8 cellular contexts compared by ENCODE assay signal in the genomic region with DNA sequence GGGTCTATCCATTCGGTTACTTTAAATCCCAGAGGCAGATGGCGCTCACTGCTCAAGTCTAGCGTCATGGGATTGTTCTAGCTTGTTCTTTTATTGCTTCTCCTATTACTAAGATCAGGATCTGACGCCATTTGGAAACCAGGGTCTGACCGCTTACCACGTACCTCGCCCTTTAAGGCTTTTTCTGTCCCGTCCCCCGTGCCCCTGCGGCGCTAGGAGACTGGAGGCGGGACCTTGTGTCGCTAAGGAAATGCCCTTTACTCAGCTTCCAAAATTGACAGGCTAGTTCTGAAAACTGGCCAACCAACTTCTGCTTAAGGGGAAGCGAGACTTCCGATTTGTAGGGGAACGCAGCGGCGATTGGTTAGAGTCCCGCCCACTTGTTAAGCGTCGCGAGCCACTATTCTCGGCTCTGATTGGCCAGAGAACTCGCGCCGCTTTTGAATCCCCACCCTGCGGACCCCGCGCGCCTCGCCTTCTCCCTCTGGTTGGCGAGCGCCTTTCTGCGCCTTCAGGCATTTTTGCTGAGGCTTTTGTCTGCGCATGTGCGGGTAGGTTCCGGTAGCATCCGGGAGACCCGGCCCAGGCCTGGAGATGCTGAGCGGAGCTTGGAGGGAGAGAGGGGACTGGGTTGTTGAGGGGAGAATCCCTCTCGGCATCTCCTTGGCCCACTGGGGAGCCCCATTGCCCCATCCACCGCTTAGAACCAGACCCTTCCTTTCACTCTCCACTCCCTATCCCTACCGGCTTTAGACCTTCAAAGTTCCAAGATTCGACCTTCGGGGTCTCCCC.
DNase-seq lines count a peak whose midpoint lies in the region; ATAC-seq and TF ChIP-seq lines count a peak whose summit lies in the region.

No MANE protein-coding gene starts in this region.

- peak overlapping the region; percentile 84 to 88 for H3K4me3 Mint-ChIP-seq in effector memory CD8-positive, alpha-beta T cell
- peak overlapping the region; percentile 92 for H3K4me3 Mint-ChIP-seq in memory B cell

- DNase-seq in AG10803 (ENCODE audit: low read depth) (peak; percentile 99), memory B cell (ENCODE audit: low spot score in 2 of 2) (peak; percentile 75 to 84)
- DNase-seq in NK-92 treated with Interleukin-12 subunit alpha and Interleukin-12 subunit beta, amount 100 ng/mL, for 24 hours (lab: John Stamatoyannopoulos, UW): peak; percentile 99
- DNase-seq in activated CD8-positive, alpha-beta memory T cell treated with anti-CD3 and anti-CD28 coated beads for 4 hours (ENCODE audit: low read depth in 2 of 2): peak; percentile 70 to 83
- peak; percentile 83 to 84 (median 84) for DNase-seq in effector memory CD8-positive, alpha-beta T cell
- peak; percentile 81 for DNase-seq in stimulated activated CD8-positive, alpha-beta memory T cell treated with anti-CD3 and anti-CD28 coated beads, Interleukin-12 subunit alpha, Interleukin-12 subunit beta, amount 100 ng/mL, for 1 hour (ENCODE audit: low read depth)

- H3K9me3 Mint-ChIP-seq in effector memory CD8-positive, alpha-beta T cell: no peaks in the 10 kb centered on the region
- no peaks in the 10 kb centered on the region for H3K9me3 Mint-ChIP-seq in memory B cell

- H3K36me3 Mint-ChIP-seq in effector memory CD8-positive, alpha-beta T cell (ENCODE audit: insufficient read depth): peaks cover 25% of the 10 kb centered on the region
- H3K36me3 Mint-ChIP-seq in memory B cell: no peaks in the 10 kb centered on the region

- H3K27ac Mint-ChIP-seq in effector memory CD8-positive, alpha-beta T cell: peak overlapping the region; percentile 89 to 90
- peak overlapping the region; percentile 43 for H3K27ac Mint-ChIP-seq in memory B cell

- no peaks in the 10 kb centered on the region for H3K27me3 Mint-ChIP-seq in effector memory CD8-positive, alpha-beta T cell
- H3K27me3 Mint-ChIP-seq in memory B cell: peaks cover 2% of the 10 kb centered on the region

- TF ChIP-seq CTCF in AG10803 (conservative IDR thresholded peaks at IDR 0.05; ENCODE audit: low read length): no peak

- H3K4me1 Mint-ChIP-seq in effector memory CD8-positive, alpha-beta T cell (ENCODE audit: low read depth in 2 of 2): peaks cover 34 to 51% of the 10 kb centered on the region in 2 donors
- H3K4me1 Mint-ChIP-seq in memory B cell: peaks cover 15% of the 10 kb centered on the region

- ATAC-seq in GM19023 (IDR thresholded peaks at IDR 0.05; ENCODE audit: unreplicated experiment) (peak; percentile 92), HG03196 (IDR thresholded peaks at IDR 0.05; ENCODE audit: unreplicated experiment) (peak; percentile 84), memory B cell (ENCODE audit: low read depth) (peak; percentile 81)
- ATAC-seq in effector memory CD8-positive, alpha-beta T cell (replicated peaks): peak; percentile 81

- peak overlapping the region; percentile 64 for H3K4me3 ChIP-seq in AG10803 (ENCODE audit: low read length)

Comparison
In these comparisons a context has a peak if more than half of its experiments do, and no peak if none do; other contexts are left out.
1. Peak in every context shown above with its lines: DNase-seq, ATAC-seq and H3K4me3 ChIP-seq.